ENCODE assay signal across 19 cellular contexts in the genomic region with DNA sequence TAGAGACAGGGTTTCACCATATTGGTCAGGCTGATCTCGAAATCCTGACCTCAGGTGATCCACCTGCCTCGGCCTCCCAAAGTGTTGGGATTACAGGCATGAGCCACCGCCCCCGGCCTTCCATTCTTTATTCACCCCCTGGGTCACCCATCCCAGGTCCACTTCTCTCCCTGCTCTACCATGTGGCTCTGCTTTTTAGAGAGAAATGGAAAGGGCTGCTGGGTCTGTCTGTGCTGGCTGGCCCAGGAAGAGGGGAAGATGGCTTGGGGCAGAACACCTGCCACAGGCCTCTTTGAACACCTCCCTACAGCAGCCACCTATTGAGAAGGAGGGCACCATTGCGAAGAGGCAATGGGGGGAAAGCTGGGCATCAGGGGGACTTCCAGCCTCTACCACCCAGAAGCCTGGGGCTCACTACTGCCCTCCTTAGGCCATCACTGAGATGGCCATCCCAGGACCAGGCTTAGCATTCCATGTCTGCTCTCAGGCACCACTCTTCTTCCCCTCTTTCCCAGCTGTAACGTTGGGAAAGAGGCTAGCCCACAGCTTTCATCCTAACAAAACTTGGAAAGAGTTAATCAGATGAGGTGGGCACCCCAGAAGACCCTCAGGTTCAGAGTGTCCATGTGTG.
A peak's percentile ranks its signal among the peaks of the same experiment; 100 is the strongest.
DNase-seq lines count a peak whose midpoint lies in the region; ATAC-seq and TF ChIP-seq lines count a peak whose summit lies in the region.
"Had no signal": no experiment of that assay in that cellular context is flagged by ENCODE, and none has a peak within 500 bp of the region (broad histone marks: within the 10 kb centered on the region; RNA-seq: fewer than 3 reads in every experiment).

No MANE protein-coding gene starts in this region.

- H3K27me3 ChIP-seq in kidney epithelial cell (ENCODE audit: control insufficient read depth, insufficient read depth, low read length), result no peaks in the 10 kb centered on the region
- H3K27me3 ChIP-seq: sigmoid colon had no signal

- H3K36me3 Mint-ChIP-seq in CD14-positive monocyte, result no peaks in the 10 kb centered on the region
- H3K36me3 Mint-ChIP-seq in immature natural killer cell, result no peaks in the 10 kb centered on the region
- H3K36me3 Mint-ChIP-seq: CD4-positive, CD25-positive, alpha-beta regulatory T cell had no signal

- no peaks in the 10 kb centered on the region for H3K36me3 ChIP-seq in OCI-LY7 (ENCODE audit: insufficient read depth, low read length)
- H3K36me3 ChIP-seq in kidney epithelial cell (ENCODE audit: control insufficient read depth, insufficient read depth, low read length), result no peaks in the 10 kb centered on the region
- H3K36me3 ChIP-seq: sigmoid colon had no signal

- no peak overlapping the region for H3K4me3 ChIP-seq in OCI-LY7 (ENCODE audit: low read depth, low read length, poor library complexity, severe bottlenecking)
- no peak overlapping the region for H3K4me3 ChIP-seq in kidney epithelial cell (ENCODE audit: low read depth, low read length)
- H3K4me3 ChIP-seq: sigmoid colon had no signal

- intact Hi-C loops in CD14-positive monocyte (cut with micrococcal nuclease), result no loop called here
- intact Hi-C loops in OCI-LY7 (cut with micrococcal nuclease; ENCODE audit: unreplicated experiment), result no loop called here

- H3K27me3 Mint-ChIP-seq in CD14-positive monocyte (ENCODE audit: low read depth in 3 of 3), result peaks cover 0 to 4% (median 2%) of the 10 kb centered on the region in 3 donors
- H3K27me3 Mint-ChIP-seq in immature natural killer cell (ENCODE audit: low read depth in 3 of 3), result peaks cover 0 to 2% (median 0%) of the 10 kb centered on the region in 3 donors

- no TSS peak for BruUV-seq in OCI-LY7 (replicated peaks; lab: Mats Ljungman, UMichigan)

- no peaks in the 10 kb centered on the region for H3K79me2 ChIP-seq in OCI-LY7 (ENCODE audit: insufficient read depth, low read depth, low read length)

- H3K9me3 Mint-ChIP-seq in CD14-positive monocyte, result no peaks in the 10 kb centered on the region
- peaks cover 0 to 2% (median 0%) of the 10 kb centered on the region in 6 donors for H3K9me3 Mint-ChIP-seq in immature natural killer cell
- H3K9me3 Mint-ChIP-seq: CD4-positive, CD25-positive, alpha-beta regulatory T cell had no signal

- ATAC-seq in GM21619 (IDR thresholded peaks at IDR 0.05; ENCODE audit: unreplicated experiment), result no peak
- ATAC-seq in GM19035 (IDR thresholded peaks at IDR 0.05; ENCODE audit: unreplicated experiment), result no peak
- ATAC-seq: Panc1 had no signal

- H3K27ac Mint-ChIP-seq in CD14-positive monocyte (no peak overlapping the region), immature natural killer cell (no peak overlapping the region)
- H3K27ac Mint-ChIP-seq: CD4-positive, CD25-positive, alpha-beta regulatory T cell had no signal

- no peak overlapping the region for H3K27ac ChIP-seq in OCI-LY7 (ENCODE audit: low read depth, low read length, poor library complexity, severe bottlenecking)
- H3K27ac ChIP-seq: sigmoid colon, VCaP had no signal

- no peaks in the 10 kb centered on the region for H4K20me1 ChIP-seq in OCI-LY7 (ENCODE audit: insufficient read depth, low read length)

- H3K9me3 ChIP-seq in OCI-LY7 (ENCODE audit: low read length), result no peaks in the 10 kb centered on the region
- H3K9me3 ChIP-seq: sigmoid colon had no signal

- H3K4me3 Mint-ChIP-seq in CD14-positive monocyte (no peak overlapping the region), immature natural killer cell (no peak overlapping the region)
- H3K4me3 Mint-ChIP-seq: CD4-positive, CD25-positive, alpha-beta regulatory T cell had no signal

- CTCF ChIA-PET in OCI-LY7 (lab: Charles Lee; ENCODE audit: unreplicated experiment), result no interaction called here

- POLR2A ChIA-PET in OCI-LY7 (lab: Charles Lee), result no interaction called here

- TF ChIP-seq CTCF in CD14-positive monocyte (IDR thresholded peaks at IDR 0.05) (peak; percentile 28), GM12873 (IDR thresholded peaks at IDR 0.05; ENCODE audit: insufficient read depth, low read depth, low read length, missing control alignments) (peak; percentile 70), OCI-LY7 (conservative IDR thresholded peaks at IDR 0.05; ENCODE audit: low read length) (peak; percentile 54), kidney epithelial cell (IDR thresholded peaks at IDR 0.05; ENCODE audit: insufficient read depth, low read length, poor library complexity, severe bottlenecking) (peak; percentile 13)

- peaks cover 4% of the 10 kb centered on the region for H3K4me1 ChIP-seq in OCI-LY7 (ENCODE audit: insufficient read depth, low read length, poor library complexity, severe bottlenecking)
- H3K4me1 ChIP-seq: sigmoid colon had no signal

- H3K4me1 Mint-ChIP-seq in CD14-positive monocyte, result no peaks in the 10 kb centered on the region
- H3K4me1 Mint-ChIP-seq in immature natural killer cell, result no peaks in the 10 kb centered on the region
- H3K4me1 Mint-ChIP-seq: CD4-positive, CD25-positive, alpha-beta regulatory T cell had no signal

- DNase-seq in CD14-positive monocyte (ENCODE audit: low spot score) (no peak), OCI-LY7 (ENCODE audit: low spot score) (no peak), kidney epithelial cell (ENCODE audit: low read depth) (no peak), immature natural killer cell (no peak)
- DNase-seq: activated naive CD4-positive, alpha-beta T cell; CD4-positive, CD25-positive, alpha-beta regulatory T cell; dermis blood vessel endothelial cell; glutamatergic neuron; NCI-H2029; NCI-H510A treated with DMSO at 0.1 percent for 48 hours; nucleus accumbens; sigmoid colon; stimulated activated CD4-positive, alpha-beta T cell treated with anti-CD3 and anti-CD28 coated beads, Interleukin-4, amount 100 ng/mL, for 1 hour; stimulated activated CD8-positive, alpha-beta memory T cell treated with anti-CD3 and anti-CD28 coated beads, Interleukin-4, amount 100 ng/mL, for 48 hours had no signal

- H3K9me2 ChIP-seq in OCI-LY7 (ENCODE audit: insufficient read depth, low read length), result no peaks in the 10 kb centered on the region

- H3K4me2 ChIP-seq in OCI-LY7 (ENCODE audit: low read length), result no peak overlapping the region

- H2AFZ ChIP-seq in OCI-LY7 (ENCODE audit: low read length), result no peak overlapping the region

Comparison
In these comparisons a context has a peak if more than half of its experiments do, and no peak if none do; other contexts are left out.
1. CTCF ChIP-seq: peak in every context shown above with its lines; median percentile 70 in GM12873; 54 in OCI-LY7; 28 in CD14-positive monocyte; 13 in kidney epithelial cell.